Comparison of ENCODE assay signal across 22 cellular contexts in the genomic region with DNA sequence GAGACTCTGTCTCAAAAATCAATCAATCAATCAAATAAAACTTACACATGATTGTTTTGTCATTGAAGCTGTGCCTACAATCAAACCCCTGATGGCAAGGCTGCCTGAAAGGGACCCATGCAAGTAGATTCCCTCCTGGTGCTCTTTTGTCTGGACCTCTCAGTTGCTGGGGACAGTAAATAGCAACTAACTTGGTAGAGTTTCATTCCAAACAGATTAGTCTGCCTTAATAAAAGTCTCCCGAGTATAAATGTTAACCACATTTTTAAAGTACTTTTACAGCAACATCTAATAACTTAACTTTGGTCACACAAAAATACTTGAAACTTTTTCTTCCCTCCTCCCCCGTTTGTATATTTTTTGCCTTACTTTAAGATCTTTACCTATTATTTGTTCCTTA.
A peak's percentile ranks its signal among the peaks of the same experiment; 100 is the strongest.
DNase-seq lines count a peak whose midpoint lies in the region; ATAC-seq and TF ChIP-seq lines count a peak whose summit lies in the region.
"Had no signal": no experiment of that assay in that cellular context is flagged by ENCODE, and none has a peak within 500 bp of the region (broad histone marks: within the 10 kb centered on the region; RNA-seq: fewer than 3 reads in every experiment).

No MANE protein-coding gene starts in this region.

- no peak for TF ChIP-seq POLR2A in stomach (IDR thresholded peaks at IDR 0.05)

- H3K79me1 ChIP-seq in mesenchymal stem cell (replicated peaks; ENCODE audit: low read length, poor library complexity, severe bottlenecking), result no peaks in the 10 kb centered on the region

- H3K36me3 ChIP-seq in ACC112 (ENCODE audit: insufficient read depth, low read length), result peaks cover 10% of the 10 kb centered on the region; the same call in 1 of the 2 replicates
- H3K36me3 ChIP-seq in PC-3 (ENCODE audit: low read depth, low read length), result no peaks in the 10 kb centered on the region
- no peaks in the 10 kb centered on the region for H3K36me3 ChIP-seq in mesenchymal stem cell (ENCODE audit: control insufficient read depth in 1 of 2, insufficient read depth in 2 of 2, low read depth in 1 of 2, low read length in 2 of 2)
- no peaks in the 10 kb centered on the region for H3K36me3 ChIP-seq in upper lobe of right lung
- no peaks in the 10 kb centered on the region for H3K36me3 ChIP-seq in stomach
- H3K36me3 ChIP-seq: Peyer's patch had no signal

- intact Hi-C loops in PC-3 (cut with micrococcal nuclease) (no loop called here), upper lobe of right lung (cut with DNase I) (no loop called here), Right ventricle myocardium superior (cut with DNase I) (no loop called here), stomach (cut with DNase I; ENCODE audit: low total_unique reads) (no loop called here)

- no peak overlapping the region for H2BK5ac ChIP-seq in mesenchymal stem cell (ENCODE audit: low read depth, low read length, poor library complexity, severe bottlenecking)

- H3K79me2 ChIP-seq in ACC112 (ENCODE audit: control insufficient read depth, insufficient read depth, low read length, unreplicated experiment), result no peaks in the 10 kb centered on the region
- H3K79me2 ChIP-seq in PC-3 (ENCODE audit: low read length), result no peaks in the 10 kb centered on the region

- no peak overlapping the region for H2BK12ac ChIP-seq in mesenchymal stem cell (ENCODE audit: low read length in 2 of 2)

- H2AFZ ChIP-seq in ACC112 (ENCODE audit: low read length, unreplicated experiment), result no peak overlapping the region
- H2AFZ ChIP-seq in PC-3 (ENCODE audit: low read length), result no peak overlapping the region
- no peak overlapping the region for H2AFZ ChIP-seq in mesenchymal stem cell (ENCODE audit: low read depth, low read length)

- H3K4me1 ChIP-seq in ACC112 (ENCODE audit: control insufficient read depth, insufficient read depth, low read length, unreplicated experiment), result peaks cover 31% of the 10 kb centered on the region
- H3K4me1 ChIP-seq in PC-3 (ENCODE audit: insufficient read depth, low read length), result peaks cover 34% of the 10 kb centered on the region
- H3K4me1 ChIP-seq in mesenchymal stem cell (ENCODE audit: control insufficient read depth, insufficient read depth, low read depth, low read length), result peaks cover 2% of the 10 kb centered on the region
- H3K4me1 ChIP-seq in upper lobe of right lung, result peaks cover 6% of the 10 kb centered on the region
- H3K4me1 ChIP-seq in stomach, result peaks cover 0 to 22% (median 9%) of the 10 kb centered on the region in 4 donors
- H3K4me1 ChIP-seq: Peyer's patch had no signal

- ATAC-seq in PC-3 (peak; percentile 69), upper lobe of right lung (no peak), Right ventricle myocardium superior (ENCODE audit: poor library complexity) (no peak)
- ATAC-seq: GM12878, Right ventricle myocardium inferior had no signal

- H3K27ac ChIP-seq in ACC112 (ENCODE audit: low read depth, low read length) (peak overlapping the region; percentile 71), PC-3 (ENCODE audit: low read length) (peak overlapping the region; percentile 34), mesenchymal stem cell (ENCODE audit: low read length, poor library complexity, severe bottlenecking) (no peak overlapping the region), upper lobe of right lung (no peak overlapping the region), stomach (no peak overlapping the region)
- H3K27ac ChIP-seq: 22Rv1, Peyer's patch had no signal

- H3K9ac ChIP-seq in PC-3 (ENCODE audit: low read length) (no peak overlapping the region), mesenchymal stem cell (ENCODE audit: low read length) (peak overlapping the region; percentile 62)

- TF ChIP-seq CTCF in PC-3 (conservative IDR thresholded peaks at IDR 0.05; ENCODE audit: low read depth, low read length), result no peak
- TF ChIP-seq CTCF in upper lobe of right lung (IDR thresholded peaks at IDR 0.05), result no peak
- TF ChIP-seq CTCF in stomach (IDR thresholded peaks at IDR 0.05), result no peak

- DNase-seq in ELR (ENCODE audit: low read depth) (peak; percentile 41), PC-3 (peak; percentile 65), mesenchymal stem cell (no peak), upper lobe of right lung (no peak), Right ventricle myocardium superior (no peak), stomach (no peak), ureter (ENCODE audit: low spot score) (no peak)
- DNase-seq: DMS53, H9, KG1, MV-4-11, NCI-H1417, NCI-H1694 treated with DMSO at 0.1 percent for 48 hours, NCI-H2081 treated with DMSO at 0.1 percent for 48 hours, NCI-H2171 treated with DMSO at 0.1 percent for 48 hours, NCI-H524 treated with DMSO at 0.1 percent for 48 hours, NCI-H82, Peyer's patch had no signal

- H3K9me3 ChIP-seq in PC-3 (ENCODE audit: low read length) (no peaks in the 10 kb centered on the region), mesenchymal stem cell (ENCODE audit: control insufficient read depth, low read length) (peaks cover 9% of the 10 kb centered on the region), upper lobe of right lung (no peaks in the 10 kb centered on the region), stomach (peaks cover 0 to 17% (median 4%) of the 10 kb centered on the region in 4 donors)

- H3K14ac ChIP-seq in mesenchymal stem cell (ENCODE audit: low read length in 2 of 2), result no peak overlapping the region

- H2AK5ac ChIP-seq in mesenchymal stem cell (ENCODE audit: low read length, severe bottlenecking), result no peak overlapping the region

- no peak overlapping the region for H3K18ac ChIP-seq in mesenchymal stem cell (ENCODE audit: low read depth in 1 of 2, low read length in 2 of 2)

- H3K23ac ChIP-seq in mesenchymal stem cell (ENCODE audit: low read length in 2 of 2), result no peak overlapping the region

- H3K27me3 ChIP-seq in ACC112 (ENCODE audit: insufficient read depth, low read length) (no peaks in the 10 kb centered on the region), PC-3 (ENCODE audit: low read length) (no peaks in the 10 kb centered on the region), mesenchymal stem cell (ENCODE audit: control insufficient read depth in 1 of 2, insufficient read depth in 1 of 2, low read length in 2 of 2) (no peaks in the 10 kb centered on the region), upper lobe of right lung (no peaks in the 10 kb centered on the region), stomach (no peaks in the 10 kb centered on the region)
- H3K27me3 ChIP-seq: Peyer's patch had no signal

- BruUV-seq in PC-3 (replicated peaks; lab: Mats Ljungman, UMichigan), result no TSS peak

- no peak for TF ChIP-seq EP300 in stomach (IDR thresholded peaks at IDR 0.05)

- H2BK120ac ChIP-seq in mesenchymal stem cell (ENCODE audit: low read depth, low read length), result no peak overlapping the region

- H4K20me1 ChIP-seq in PC-3 (ENCODE audit: low read length), result no peaks in the 10 kb centered on the region

- H3K4me2 ChIP-seq in PC-3 (ENCODE audit: low read length), result no peak overlapping the region; the same call in 1 of the 2 replicates
- H3K4me2 ChIP-seq in mesenchymal stem cell (ENCODE audit: low read length, poor library complexity, severe bottlenecking), result no peak overlapping the region

- CTCF ChIA-PET in PC-3 (lab: Charles Lee), result no interaction called here

- POLR2A ChIA-PET in PC-3 (lab: Charles Lee; ENCODE audit: unreplicated experiment), result no interaction called here

- H3K4me3 ChIP-seq in ACC112 (ENCODE audit: low read depth, low read length), result no peak overlapping the region
- H3K4me3 ChIP-seq in PC-3 (ENCODE audit: low read length), result no peak overlapping the region
- H3K4me3 ChIP-seq in mesenchymal stem cell (ENCODE audit: insufficient read depth in 1 of 2, low read depth in 1 of 2, low read length in 2 of 2), result no peak overlapping the region
- H3K4me3 ChIP-seq in upper lobe of right lung, result no peak overlapping the region
- H3K4me3 ChIP-seq in stomach, result no peak overlapping the region
- H3K4me3 ChIP-seq: GM12878, Peyer's patch had no signal

- no peak overlapping the region for H4K91ac ChIP-seq in mesenchymal stem cell (ENCODE audit: low read length)

- H3K4ac ChIP-seq in mesenchymal stem cell (ENCODE audit: low read depth in 1 of 2, low read length in 2 of 2), result no peak overlapping the region

- WGBS in mesenchymal stem cell, result 77% methylated on average over 1 of the region's 2 CpGs
- 69 to 90% (median 87%) methylated on average over 2 of the region's 2 CpGs for WGBS in stomach, 5 donors

- H3F3A ChIP-seq in PC-3 (ENCODE audit: low read length, unreplicated experiment), result no peaks in the 10 kb centered on the region

- no peak overlapping the region for H2BK15ac ChIP-seq in mesenchymal stem cell (ENCODE audit: low read depth, poor library complexity, severe bottlenecking)

- H4K8ac ChIP-seq in mesenchymal stem cell (ENCODE audit: low read length), result no peak overlapping the region

- H3K9me2 ChIP-seq in PC-3 (replicated peaks; ENCODE audit: low read length), result no peaks in the 10 kb centered on the region

Comparison
In these comparisons a context has a peak if more than half of its experiments do, and no peak if none do; other contexts are left out.
1. H3K27ac ChIP-seq: peak in ACC112 (single experiment) and PC-3 (single experiment); none in mesenchymal stem cell (single experiment), upper lobe of right lung (single experiment) and stomach (0 of 5).
2. DNase-seq: peak in ELR (single experiment) and PC-3 (single experiment); none in mesenchymal stem cell (single experiment), upper lobe of right lung (single experiment), Right ventricle myocardium superior (single experiment), stomach (single experiment) and ureter (single experiment).